32 cellular contexts compared by ENCODE assay signal in genomic region chr7:151920533-151920932, GRCh38. TPM values are rescaled to one million over a fixed set of nuclear protein-coding genes. Genes with fewer than 3 reads are reported as not detected.
"Had no signal": no experiment of that assay in that cellular context is flagged by ENCODE, and none has a peak within 500 bp of the region (broad histone marks: within the 10 kb centered on the region; RNA-seq: fewer than 3 reads in every experiment).

No MANE protein-coding gene starts in this region.

- H3K27me3 ChIP-seq: colonic mucosa, gastrocnemius medialis, neural progenitor cell, right atrium auricular region, sigmoid colon, testis had no signal

- H3K4me1 ChIP-seq: neural progenitor cell, testis, tibial artery had no signal

- ATAC-seq: esophagus mucosa; gastrocnemius medialis; left lobe of liver; mucosa of descending colon; stimulated activated memory B cell treated with anti-CD40 and anti-IgM and Interleukin-4, amounts not matched to agents 10 μg/mL and 1 μg/mL and 100 μg/mL, for 72 hours; stimulated activated naive CD8-positive, alpha-beta T cell treated with anti-CD3 and anti-CD28 coated beads, Interleukin-15, Interleukin-2, amounts not matched to agents 100 U/mL and 50 U/mL, for 24 hours had no signal

- H3K27ac ChIP-seq: colonic mucosa, epithelial cell of prostate, gastrocnemius medialis, neural progenitor cell, prostate gland, right atrium auricular region, sigmoid colon, skin epidermis, spleen, testis, tibial artery had no signal

- H3K4me3 Mint-ChIP-seq: dendritic cell treated with granulocyte-macrophage colony-stimulating factor and Interleukin-4, amounts not matched to agents 40 ng/mL and 50 ng/mL, for 4 days; endodermal cell; memory B cell; naive B cell; nephron; stimulated activated memory B cell treated with anti-CD40 and anti-IgM and Interleukin-4, amounts not matched to agents 10 μg/mL and 1 μg/mL and 100 μg/mL, for 72 hours; type B pancreatic cell had no signal

- H3K4me3 ChIP-seq: colonic mucosa, gastrocnemius medialis, lung, mucosa of descending colon, neural progenitor cell, prostate gland, right atrium auricular region, sigmoid colon, skin epidermis, spleen, testis, tibial artery had no signal

- H3K27me3 Mint-ChIP-seq: dendritic cell treated with granulocyte-macrophage colony-stimulating factor and Interleukin-4, amounts not matched to agents 40 ng/mL and 50 ng/mL, for 4 days had no signal

- H3K9me3 ChIP-seq: colonic mucosa, gastrocnemius medialis, mucosa of descending colon, prostate gland, right atrium auricular region, sigmoid colon, spleen, testis, tibial artery had no signal

- H3K27ac Mint-ChIP-seq: endodermal cell; memory B cell; nephron; neural progenitor cell; stimulated activated memory B cell treated with anti-CD40 and anti-IgM and Interleukin-4, amounts not matched to agents 10 μg/mL and 1 μg/mL and 100 μg/mL, for 72 hours had no signal

- H3K36me3 ChIP-seq: colonic mucosa, gastrocnemius medialis, neural progenitor cell, prostate gland, right atrium auricular region, sigmoid colon, spleen, tibial artery had no signal

- DNase-seq: colonic mucosa; effector CD8-positive, alpha-beta T cell; endodermal cell; foreskin fibroblast; gastrocnemius medialis; head of caudate nucleus; kidney; mucosa of descending colon; naive B cell; sigmoid colon; spleen; stimulated activated CD4-positive, alpha-beta T cell treated with anti-CD3 and anti-CD28 coated beads, Interleukin-4, amount 100 ng/mL, for 4 hours; stimulated activated naive CD8-positive, alpha-beta T cell treated with anti-CD3 and anti-CD28 coated beads, Interleukin-15, Interleukin-2, amounts not matched to agents 100 U/mL and 50 U/mL, for 24 hours; substantia nigra; testis had no signal

- H3K36me3 Mint-ChIP-seq: memory B cell, neural progenitor cell, type B pancreatic cell had no signal

- H3K9me3 Mint-ChIP-seq: endodermal cell; memory B cell; stimulated activated memory B cell treated with anti-CD40 and anti-IgM and Interleukin-4, amounts not matched to agents 10 μg/mL and 1 μg/mL and 100 μg/mL, for 72 hours had no signal

RNA-seq across cellular contexts. Expression of gene GALNTL5, which starts 35.7 kb away (rescaled TPM):
- total RNA-seq: colonic mucosa, endodermal cell, esophagus mucosa, gastrocnemius medialis, glomerular endothelial cell, kidney, left lobe of liver, liver, lung, mucosa of descending colon, osteoblast, right atrium auricular region, sigmoid colon, spleen had no signal
- polyA plus RNA-seq: liver, lung, sigmoid colon, spleen had no signal
